In the genomic region with DNA sequence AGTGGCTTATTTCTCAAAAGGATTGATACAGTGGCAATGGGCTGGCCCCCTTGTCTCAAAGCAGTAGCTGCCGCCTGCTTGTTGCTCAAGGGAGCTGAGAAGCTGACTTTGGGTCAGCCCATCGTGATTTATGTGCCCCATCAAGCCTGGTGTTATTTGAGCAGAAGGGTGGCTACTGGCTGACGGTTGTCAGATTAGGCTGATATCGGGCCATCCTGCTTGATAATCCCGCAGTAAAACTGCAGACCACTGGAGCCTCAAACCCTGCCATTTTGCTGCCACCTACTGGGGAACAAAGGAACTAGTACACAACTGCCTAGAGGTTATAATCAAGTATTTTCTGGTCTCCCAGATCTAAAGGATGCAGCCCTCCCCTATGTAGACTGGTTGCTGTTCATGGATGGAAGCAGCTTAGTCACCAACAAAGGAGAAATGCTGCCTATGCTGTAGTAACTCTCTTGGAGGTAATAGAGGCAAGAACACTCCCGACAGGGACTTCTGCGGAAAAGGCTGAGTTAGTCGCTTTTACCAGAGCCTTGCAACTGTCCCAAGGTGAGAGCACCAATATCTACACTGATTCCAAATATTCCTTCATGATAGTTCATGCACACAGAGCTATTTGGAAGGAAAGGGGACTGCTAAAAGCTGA, we compare ENCODE assay signal across 8 cellular contexts.
DNase-seq lines count a peak whose midpoint lies in the region; ATAC-seq and TF ChIP-seq lines count a peak whose summit lies in the region.

No MANE protein-coding gene starts in this region.

- H3K27ac Mint-ChIP-seq in brain: no peak overlapping the region

- H3K4me3 ChIP-seq in GM06990 (replicated peaks; ENCODE audit: low read depth, low read length) (no peak overlapping the region), H7 (ENCODE audit: insufficient read depth, low read depth, low read length) (no peak overlapping the region)

- no peak overlapping the region for H3K4me3 Mint-ChIP-seq in brain

- TF ChIP-seq CTCF in GM06990 (IDR thresholded peaks at IDR 0.05; ENCODE audit: insufficient read depth, low read length, poor library complexity, severe bottlenecking): peak; percentile 78
- TF ChIP-seq CTCF in brain (conservative IDR thresholded peaks at IDR 0.05): peak; percentile 90 to 91

- no peaks in the 10 kb centered on the region for H3K36me3 Mint-ChIP-seq in brain

- no peak for ATAC-seq in GM19324 (IDR thresholded peaks at IDR 0.05; ENCODE audit: low FRiP score, unreplicated experiment)

- H3K9me3 Mint-ChIP-seq in brain: no peaks in the 10 kb centered on the region

- H3K27me3 Mint-ChIP-seq in brain: no peaks in the 10 kb centered on the region

- DNase-seq in GM06990 (ENCODE audit: extremely low read depth, insufficient read length) (peak; percentile 4), H7 (peak; percentile 70), NCI-H1092 treated with DMSO at 0.1 percent for 48 hours (lab: John Stamatoyannopoulos, UW) (peak; percentile 80), T-helper 22 cell (ENCODE audit: low read depth) (peak; percentile 1), iPS-NIHi7 (ENCODE audit: extremely low spot score) (peak; percentile 88)
- peak; percentile 16 for DNase-seq in stimulated activated CD4-positive, alpha-beta T cell treated with anti-CD3 and anti-CD28 coated beads, Interleukin-1b, Interleukin-23, amount 100 ng/mL, for 48 hours

- H3K27me3 ChIP-seq in GM06990 (replicated peaks; ENCODE audit: control insufficient read depth, insufficient read depth, low read length) (no peaks in the 10 kb centered on the region), H7 (ENCODE audit: control insufficient read depth, insufficient read depth, low read length) (no peaks in the 10 kb centered on the region)

- no peaks in the 10 kb centered on the region for H3K4me1 Mint-ChIP-seq in brain

- no peaks in the 10 kb centered on the region; the same call in 1 of the 2 replicates for H3K36me3 ChIP-seq in GM06990 (ENCODE audit: control insufficient read depth, insufficient read depth, low read length)
- H3K36me3 ChIP-seq in H7 (replicated peaks; ENCODE audit: control insufficient read depth, insufficient read depth, low read length): peaks cover 2% of the 10 kb centered on the region; the same call in 1 of the 2 replicates

Comparison
In these comparisons a context has a peak if more than half of its experiments do, and no peak if none do; other contexts are left out.
1. DNase-seq: peak in every context shown above with its lines; median percentile 88 in iPS-NIHi7; 80 in NCI-H1092 treated with DMSO at 0.1 percent for 48 hours; 70 in H7; 16 in stimulated activated CD4-positive, alpha-beta T cell treated with anti-CD3 and anti-CD28 coated beads, Interleukin-1b, Interleukin-23, amount 100 ng/mL, for 48 hours; 4 in GM06990; 1 in T-helper 22 cell.